ENCODE assay signal across 16 cellular contexts in genomic region chr14:76724827-76725550, GRCh38. TPM values are rescaled to one million over a fixed set of nuclear protein-coding genes. Genes with fewer than 3 reads are reported as not detected.
DNase-seq lines count a peak whose midpoint lies in the region; ATAC-seq and TF ChIP-seq lines count a peak whose summit lies in the region.
"Had no signal": no experiment of that assay in that cellular context is flagged by ENCODE, and none has a peak within 500 bp of the region (broad histone marks: within the 10 kb centered on the region; RNA-seq: fewer than 3 reads in every experiment).

No MANE protein-coding gene starts in this region.

- CTCF ChIA-PET in IMR-90 (lab: Yijun Ruan, JAX) = interaction anchor here (1.3 kb wide), 1 partner anchor 12 kb away, joined by 3 read pairs; no protein-coding TSS in a partner anchor

- no peaks in the 10 kb centered on the region for H4K20me1 ChIP-seq in IMR-90 (ENCODE audit: insufficient read depth, low read length)
- H4K20me1 ChIP-seq: BLaER1 had no signal

- no peak for DNase-seq in left ventricle myocardium inferior
- no peak for DNase-seq in Right ventricle myocardium inferior (ENCODE audit: missing footprints)
- no peak for DNase-seq in IMR-90
- DNase-seq in endodermal cell = peak; percentile 28
- DNase-seq in MG63 = no peak
- DNase-seq in DMS79 (lab: John Stamatoyannopoulos, UW) = no peak
- no peak for DNase-seq in NCI-H226
- DNase-seq: 8988T; CD4-positive, alpha-beta memory T cell; DMS153; DMS79 treated with DMSO at 0.1 percent for 48 hours; GF-D8; GM23248; HCEC 1CT had no signal

- no peak overlapping the region for H4K8ac ChIP-seq in IMR-90 (ENCODE audit: low read depth in 2 of 2, low read length in 2 of 2)

- no peak overlapping the region for H2AK5ac ChIP-seq in IMR-90 (ENCODE audit: low read depth, low read length)

- H3K4me1 ChIP-seq in left ventricle myocardium inferior (peaks cover 65% of the 10 kb centered on the region), IMR-90 (ENCODE audit: control insufficient read depth, insufficient read depth, low read length) (no peaks in the 10 kb centered on the region), endodermal cell (ENCODE audit: control insufficient read depth, insufficient read depth, low read length) (no peaks in the 10 kb centered on the region)

- no peak for TF ChIP-seq POLR2A in IMR-90 (IDR thresholded peaks at IDR 0.05; ENCODE audit: low read depth, low read length)

- peaks cover 4% of the 10 kb centered on the region for H3K4me1 Mint-ChIP-seq in endodermal cell
- H3K4me1 Mint-ChIP-seq: CD4-positive, alpha-beta memory T cell had no signal

- no peak overlapping the region for H3K23ac ChIP-seq in IMR-90 (ENCODE audit: low read depth, low read length)

- no peaks in the 10 kb centered on the region for H3K79me1 ChIP-seq in IMR-90 (ENCODE audit: low read depth in 1 of 2, low read length in 2 of 2)

- H4K91ac ChIP-seq in IMR-90 (ENCODE audit: insufficient read depth, low read depth, low read length) = no peak overlapping the region

- peak overlapping the region; percentile 46 for H3K4me3 ChIP-seq in left ventricle myocardium inferior
- no peak overlapping the region for H3K4me3 ChIP-seq in IMR-90 (ENCODE audit: insufficient read depth, low read depth, low read length)
- no peak overlapping the region for H3K4me3 ChIP-seq in endodermal cell (ENCODE audit: low read length)
- no peak overlapping the region for H3K4me3 ChIP-seq in MG63
- H3K4me3 ChIP-seq: BLaER1, GM23248 had no signal

- no peak overlapping the region for H2BK15ac ChIP-seq in IMR-90 (ENCODE audit: low read depth, low read length)

- H3K14ac ChIP-seq in IMR-90 (replicated peaks; ENCODE audit: low read depth, low read length) = no peak overlapping the region

- no peak overlapping the region for H3K56ac ChIP-seq in IMR-90 (ENCODE audit: extremely low read depth, insufficient read depth, low read length)

- H2AK9ac ChIP-seq in IMR-90 (replicated peaks; ENCODE audit: low read depth, low read length, poor library complexity) = no peak overlapping the region

- no peak overlapping the region for H3K27ac Mint-ChIP-seq in endodermal cell
- H3K27ac Mint-ChIP-seq: CD14-positive monocyte; CD4-positive, alpha-beta memory T cell had no signal

- no peak overlapping the region for H3K4ac ChIP-seq in IMR-90 (ENCODE audit: low read depth, low read length)

- H3K4me2 ChIP-seq in IMR-90 (ENCODE audit: low read depth, low read length) = no peak overlapping the region
- H3K4me2 ChIP-seq: BLaER1 had no signal

- H3K9ac ChIP-seq in IMR-90 (ENCODE audit: low read depth, low read length) = no peak overlapping the region
- no peak overlapping the region for H3K9ac ChIP-seq in endodermal cell (ENCODE audit: extremely low read depth, low read length, poor library complexity, severe bottlenecking)
- H3K9ac ChIP-seq: BLaER1, GM23248 had no signal

- no peaks in the 10 kb centered on the region for H3K27me3 ChIP-seq in left ventricle myocardium inferior (ENCODE audit: low read depth)
- H3K27me3 ChIP-seq in IMR-90 (ENCODE audit: control insufficient read depth, insufficient read depth, low read length) = peaks cover 3% of the 10 kb centered on the region
- H3K27me3 ChIP-seq in endodermal cell (ENCODE audit: control insufficient read depth, insufficient read depth, low read length, poor library complexity, severe bottlenecking) = no peaks in the 10 kb centered on the region
- no peaks in the 10 kb centered on the region for H3K27me3 ChIP-seq in MG63
- H3K27me3 ChIP-seq: BLaER1 had no signal

- H3K27me3 Mint-ChIP-seq in endodermal cell (ENCODE audit: insufficient read depth) = no peaks in the 10 kb centered on the region

- H3K4me3 Mint-ChIP-seq in endodermal cell = no peak overlapping the region
- H3K4me3 Mint-ChIP-seq: CD14-positive monocyte; CD4-positive, alpha-beta memory T cell had no signal

- H3K36me3 Mint-ChIP-seq in endodermal cell (ENCODE audit: low read depth) = no peaks in the 10 kb centered on the region
- H3K36me3 Mint-ChIP-seq: CD14-positive monocyte; CD4-positive, alpha-beta memory T cell had no signal

- TF ChIP-seq CTCF in left ventricle myocardium inferior (IDR thresholded peaks at IDR 0.05; ENCODE audit: borderline replicate concordance) (no peak), IMR-90 (conservative IDR thresholded peaks at IDR 0.05; ENCODE audit: low read depth, low read length) (no peak), endodermal cell (conservative IDR thresholded peaks at IDR 0.05) (no peak)

- H2BK5ac ChIP-seq in IMR-90 (ENCODE audit: low read depth, low read length, poor library complexity, severe bottlenecking) = no peak overlapping the region

- ATAC-seq in Right ventricle myocardium inferior = no peak
- ATAC-seq in IMR-90 (ENCODE audit: low read depth) = no peak

- POLR2A ChIA-PET in IMR-90 (lab: Charles Lee; ENCODE audit: unreplicated experiment) = no interaction called here

- H3K9me3 Mint-ChIP-seq in endodermal cell = no peaks in the 10 kb centered on the region
- H3K9me3 Mint-ChIP-seq: CD4-positive, alpha-beta memory T cell had no signal

- WGBS in IMR-90 (ENCODE audit: extremely low coverage in 2 of 2, insufficient read length in 1 of 2), 2 experiments = no CpG with 5 or more reads among the region's 8 CpGs
- 70 to 80% methylated on average over 4 to 7 of the region's 8 CpGs for WGBS in endodermal cell (ENCODE audit: insufficient coverage in 1 of 2, insufficient read length in 1 of 2), 2 experiments

- no peak overlapping the region for H3K18ac ChIP-seq in IMR-90 (ENCODE audit: low read depth, low read length)

- BruUV-seq in IMR-90 (replicated peaks; lab: Mats Ljungman, UMichigan) = no TSS peak

- no peak overlapping the region for H2BK20ac ChIP-seq in IMR-90 (ENCODE audit: low read depth, low read length)

- H3K27ac ChIP-seq in left ventricle myocardium inferior (replicated peaks) = peak overlapping the region; percentile 90
- H3K27ac ChIP-seq in IMR-90 (ENCODE audit: insufficient read depth, low read length) = no peak overlapping the region
- H3K27ac ChIP-seq in endodermal cell (ENCODE audit: low read depth, low read length) = no peak overlapping the region
- H3K27ac ChIP-seq: BLaER1, GM23248 had no signal

- intact Hi-C loops in left ventricle myocardium inferior (cut with micrococcal nuclease) (no loop called here), Right ventricle myocardium inferior (cut with DNase I) (no loop called here), IMR-90 (cut with micrococcal nuclease) (no loop called here)

- no peaks in the 10 kb centered on the region for H3K36me3 ChIP-seq in left ventricle myocardium inferior
- no peaks in the 10 kb centered on the region for H3K36me3 ChIP-seq in IMR-90 (ENCODE audit: control insufficient read depth, insufficient read depth, low read length)
- no peaks in the 10 kb centered on the region for H3K36me3 ChIP-seq in endodermal cell (ENCODE audit: control insufficient read depth, insufficient read depth, low read length)
- H3K36me3 ChIP-seq in MG63 = no peaks in the 10 kb centered on the region
- H3K36me3 ChIP-seq: BLaER1 had no signal

- H3K9me3 ChIP-seq in left ventricle myocardium inferior (replicated peaks) (no peaks in the 10 kb centered on the region), IMR-90 (ENCODE audit: control insufficient read depth, insufficient read depth, low read length) (no peaks in the 10 kb centered on the region), endodermal cell (ENCODE audit: control insufficient read depth, low read length) (no peaks in the 10 kb centered on the region), MG63 (no peaks in the 10 kb centered on the region)
- H3K9me3 ChIP-seq: BLaER1 had no signal

- dilution Hi-C loops in IMR-90 (cut with HindIII; ENCODE audit: low sequenced_read_pairs, unreplicated experiment) = no loop called here

- H2AFZ ChIP-seq in IMR-90 (replicated peaks; ENCODE audit: low read length, poor library complexity) = peak overlapping the region; percentile 36
- H2AFZ ChIP-seq: GM23248 had no signal

- H3K9me1 ChIP-seq in IMR-90 (ENCODE audit: insufficient read depth, low read length) = no peaks in the 10 kb centered on the region

- H2BK120ac ChIP-seq in IMR-90 (ENCODE audit: low read depth, low read length) = no peak overlapping the region

- in situ Hi-C loops in IMR-90 (cut with MboI; ENCODE audit: low sequenced_read_pairs) = no loop called here

- no peak for TF ChIP-seq RAD21 in IMR-90 (IDR thresholded peaks at IDR 0.05; ENCODE audit: low read length)

- no peak overlapping the region for H4K5ac ChIP-seq in IMR-90 (ENCODE audit: low read depth, low read length)

TF ChIP-seq in IMR-90, 13 proteins besides CTCF, POLR2A, EP300 and RAD21 (continues in another document):
- TF ChIP-seq MAZ (IDR thresholded peaks at IDR 0.05; ENCODE audit: borderline replicate concordance, low read depth, low read length) (no peak), ELK1 (IDR thresholded peaks at IDR 0.05; ENCODE audit: borderline replicate concordance, low read depth, low read length) (no peak), SMC3 (IDR thresholded peaks at IDR 0.05; ENCODE audit: low read depth, low read length) (no peak), MAFK (IDR thresholded peaks at IDR 0.05; ENCODE audit: low read depth, low read length) (no peak), NFE2L2 (IDR thresholded peaks at IDR 0.05; ENCODE audit: low read depth, low read length) (no peak), MXI1 (IDR thresholded peaks at IDR 0.05; ENCODE audit: borderline replicate concordance, low read depth, low read length) (no peak), RFX5 (IDR thresholded peaks at IDR 0.05; ENCODE audit: low read depth, low read length) (no peak), FOS (IDR thresholded peaks at IDR 0.05; ENCODE audit: low read depth, low read length) (no peak), BHLHE40 (IDR thresholded peaks at IDR 0.05; ENCODE audit: low read depth, low read length) (no peak)

RNA-seq across cellular contexts. Expression of gene VASH1, which starts 36.3 kb away (rescaled TPM):
- total RNA-seq in left ventricle myocardium inferior = 12.4 TPM
- total RNA-seq in Right ventricle myocardium inferior = 14.4 TPM
- total RNA-seq in IMR-90 (2012; rRNA removed) = 1.9 and 2.0 TPM in 2 replicates
- polyA plus RNA-seq in IMR-90 (2012; rRNA removed) = 9.5 and 9.6 TPM in 2 replicates
- polyA plus RNA-seq in IMR-90 (2012; cell fraction: cytosol; rRNA removed) = 5.5 TPM in 2 replicates
- polyA plus RNA-seq in IMR-90 (2012; cell fraction: nucleus; rRNA removed; ENCODE audit: low replicate concordance) = 22.8 and 31.0 TPM in 2 replicates
- total RNA-seq in endodermal cell = 10 to 100 TPM; 10.3 to 19.8 TPM
- polyA plus RNA-seq in endodermal cell (2013, experiment 1 of 2) = 39.3 TPM
- 42.6 TPM for polyA plus RNA-seq in endodermal cell (2013, experiment 2 of 2)
- total RNA-seq in MG63 (2014; rRNA removed; shearing (Covaris generic); ENCODE audit: low replicate concordance) = 2.1 and 2.8 TPM in 2 replicates
